Comparison of ENCODE assay signal across 28 cellular contexts in the genomic region with DNA sequence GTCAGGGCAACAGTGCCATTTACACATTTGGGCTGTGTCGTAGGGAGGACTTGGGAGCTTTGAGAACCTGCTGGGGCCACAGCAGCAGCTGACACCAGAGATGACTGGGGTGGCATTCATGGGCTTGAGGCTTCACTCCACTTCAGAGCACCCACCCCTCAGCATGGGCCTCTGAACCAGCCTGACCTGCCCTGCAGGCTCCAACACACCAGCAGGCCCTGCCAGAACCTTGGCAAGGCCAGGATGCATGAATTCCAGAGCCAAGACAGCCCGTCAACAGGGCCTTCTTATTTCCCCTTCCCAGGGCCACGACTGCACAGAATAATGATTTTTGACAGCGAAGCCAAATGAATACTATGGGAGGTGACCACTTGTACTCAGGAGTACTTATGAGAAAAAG.
"Had no signal": no experiment of that assay in that cellular context is flagged by ENCODE, and none has a peak within 500 bp of the region (broad histone marks: within the 10 kb centered on the region; RNA-seq: fewer than 3 reads in every experiment).

No MANE protein-coding gene starts in this region.

- H3K27ac ChIP-seq: KMS-11, VCaP had no signal

- H3K27me3 Mint-ChIP-seq: activated CD4-positive, alpha-beta memory T cell treated with anti-CD3 and anti-CD28 coated beads for 36 hours; activated CD4-positive, alpha-beta T cell treated with anti-CD3 and anti-CD28 coated beads, Interleukin-2, amount 10 ng/mL, durations not matched to agents 7 days and 5 days; activated naive CD4-positive, alpha-beta T cell treated with anti-CD3 and anti-CD28 coated beads, Interleukin-2, amount 10 ng/mL, durations not matched to agents 7 days and 5 days; activated naive CD8-positive, alpha-beta T cell treated with anti-CD3 and anti-CD28 coated beads for 36 hours; activated T-helper 17 cell treated with anti-CD3 and anti-CD28 coated beads, Interleukin-2, amount 50 U/mL, for 72 hours; IgD-negative memory B cell; T-helper 17 cell had no signal

- DNase-seq: activated CD4-positive, alpha-beta memory T cell treated with anti-CD3 and anti-CD28 coated beads for 36 hours; activated CD4-positive, alpha-beta T cell treated with anti-CD3 and anti-CD28 coated beads, Interleukin-2, amount 10 ng/mL, durations not matched to agents 7 days and 5 days; activated CD4-positive, CD25-positive, alpha-beta regulatory T cell; activated CD8-positive, alpha-beta memory T cell treated with anti-CD3 and anti-CD28 coated beads for 24 hours; activated gamma-delta T cell; activated naive CD4-positive, alpha-beta T cell treated with anti-CD3 and anti-CD28 coated beads, Interleukin-2, amount 10 ng/mL, durations not matched to agents 7 days and 5 days; activated naive CD8-positive, alpha-beta T cell treated with anti-CD3 and anti-CD28 coated beads for 36 hours; activated T-cell treated with anti-CD3 and anti-CD28 coated beads for 4 hours; activated T-cell treated with anti-CD3 and anti-CD28 coated beads, Interleukin-2, amount 50 U/mL, for 48 hours; caudate nucleus; NCI-H1105 treated with DMSO at 0.1 percent for 48 hours; NCI-H1436 treated with DMSO at 0.1 percent for 48 hours; NCI-H187; NCI-H2081 treated with DMSO at 0.1 percent for 48 hours; NCI-H2171; NCI-H226; NCI-H526; NCI-H82; OCI-M1; SIG-M5; T-helper 17 cell; T-helper 9 cell had no signal

- H3K4me2 ChIP-seq: KMS-11 had no signal

- H3K4me1 Mint-ChIP-seq: IgD-negative memory B cell had no signal

- FAIRE-seq: RCC 7860, TTC549 had no signal

- H3K27ac Mint-ChIP-seq: activated CD4-positive, alpha-beta memory T cell treated with anti-CD3 and anti-CD28 coated beads for 36 hours; activated CD4-positive, alpha-beta T cell treated with anti-CD3 and anti-CD28 coated beads, Interleukin-2, amount 10 ng/mL, durations not matched to agents 7 days and 5 days; activated naive CD4-positive, alpha-beta T cell treated with anti-CD3 and anti-CD28 coated beads, Interleukin-2, amount 10 ng/mL, durations not matched to agents 7 days and 5 days; activated naive CD8-positive, alpha-beta T cell treated with anti-CD3 and anti-CD28 coated beads for 36 hours; activated T-helper 17 cell treated with anti-CD3 and anti-CD28 coated beads, Interleukin-2, amount 50 U/mL, for 72 hours; IgD-negative memory B cell; T-helper 17 cell had no signal

- H3K9me3 Mint-ChIP-seq: activated CD4-positive, alpha-beta memory T cell treated with anti-CD3 and anti-CD28 coated beads for 36 hours; activated CD4-positive, alpha-beta T cell treated with anti-CD3 and anti-CD28 coated beads, Interleukin-2, amount 10 ng/mL, durations not matched to agents 7 days and 5 days; activated naive CD4-positive, alpha-beta T cell treated with anti-CD3 and anti-CD28 coated beads, Interleukin-2, amount 10 ng/mL, durations not matched to agents 7 days and 5 days; activated naive CD8-positive, alpha-beta T cell treated with anti-CD3 and anti-CD28 coated beads for 36 hours; activated T-helper 17 cell treated with anti-CD3 and anti-CD28 coated beads, Interleukin-2, amount 50 U/mL, for 72 hours; IgD-negative memory B cell had no signal

- H3K9ac ChIP-seq: KMS-11 had no signal

- H3K4me3 Mint-ChIP-seq: activated CD4-positive, alpha-beta memory T cell treated with anti-CD3 and anti-CD28 coated beads for 36 hours; activated CD4-positive, alpha-beta T cell treated with anti-CD3 and anti-CD28 coated beads, Interleukin-2, amount 10 ng/mL, durations not matched to agents 7 days and 5 days; activated naive CD4-positive, alpha-beta T cell treated with anti-CD3 and anti-CD28 coated beads, Interleukin-2, amount 10 ng/mL, durations not matched to agents 7 days and 5 days; activated naive CD8-positive, alpha-beta T cell treated with anti-CD3 and anti-CD28 coated beads for 36 hours; activated T-helper 17 cell treated with anti-CD3 and anti-CD28 coated beads, Interleukin-2, amount 50 U/mL, for 72 hours; IgD-negative memory B cell; T-helper 17 cell had no signal

- ATAC-seq: activated T-helper 17 cell treated with anti-CD3 and anti-CD28 coated beads, Interleukin-2, amount 50 U/mL, for 72 hours; T-helper 17 cell had no signal
